In genomic region chr2:62140785-62141740, GRCh38 we compare ENCODE assay signal across 11 cellular contexts. TPM values are rescaled to one million over a fixed set of nuclear protein-coding genes. Genes with fewer than 3 reads are reported as not detected.
A peak's percentile ranks its signal among the peaks of the same experiment; 100 is the strongest.
DNase-seq lines count a peak whose midpoint lies in the region; ATAC-seq and TF ChIP-seq lines count a peak whose summit lies in the region.
"Had no signal": no experiment of that assay in that cellular context is flagged by ENCODE, and none has a peak within 500 bp of the region (broad histone marks: within the 10 kb centered on the region; RNA-seq: fewer than 3 reads in every experiment).

No MANE protein-coding gene starts in this region.

- H3K4me1 Mint-ChIP-seq in stimulated activated naive B cell treated with anti-CD40 and anti-IgM and Interleukin-4, amounts not matched to agents 10 μg/mL and 1 μg/mL and 100 μg/mL, for 72 hours: peaks cover 20 to 32% of the 10 kb centered on the region in 2 donors

- H3K27ac Mint-ChIP-seq in stimulated activated naive B cell treated with anti-CD40 and anti-IgM and Interleukin-4, amounts not matched to agents 10 μg/mL and 1 μg/mL and 100 μg/mL, for 72 hours: peak overlapping the region; percentile 75

- no peaks in the 10 kb centered on the region for H3K27me3 Mint-ChIP-seq in stimulated activated naive B cell treated with anti-CD40 and anti-IgM and Interleukin-4, amounts not matched to agents 10 μg/mL and 1 μg/mL and 100 μg/mL, for 72 hours

- peak in 1 of 8 donors; percentile 31 for ATAC-seq in heart right ventricle
- ATAC-seq in HG02623 (IDR thresholded peaks at IDR 0.05; ENCODE audit: unreplicated experiment): peak; percentile 73
- ATAC-seq in stimulated activated naive B cell treated with anti-CD40 and anti-IgM and Interleukin-4, amounts not matched to agents 10 μg/mL and 1 μg/mL and 100 μg/mL, for 72 hours (replicated peaks): peak; percentile 58 to 60
- no peak for ATAC-seq in lower lobe of right lung
- ATAC-seq: right lobe of liver had no signal

- H3K4me3 ChIP-seq in heart right ventricle: no peak overlapping the region
- H3K4me3 ChIP-seq in right atrium auricular region: no peak overlapping the region
- no peak overlapping the region for H3K4me3 ChIP-seq in Jurkat, Clone E6-1 (ENCODE audit: low read length)
- H3K4me3 ChIP-seq in lower lobe of right lung: no peak overlapping the region
- no peak overlapping the region for H3K4me3 ChIP-seq in testis
- H3K4me3 ChIP-seq: right lobe of liver had no signal

- H3K4me1 ChIP-seq in heart right ventricle: peaks cover 0 to 38% (median 12%) of the 10 kb centered on the region in 9 donors
- peaks cover 0 to 21% of the 10 kb centered on the region in 2 donors for H3K4me1 ChIP-seq in right atrium auricular region
- no peaks in the 10 kb centered on the region for H3K4me1 ChIP-seq in lower lobe of right lung
- H3K4me1 ChIP-seq in testis: no peaks in the 10 kb centered on the region
- H3K4me1 ChIP-seq: right lobe of liver had no signal

- H3K36me3 ChIP-seq in heart right ventricle: peaks cover 0 to 8% (median 0%) of the 10 kb centered on the region in 9 donors
- no peaks in the 10 kb centered on the region for H3K36me3 ChIP-seq in right atrium auricular region
- H3K36me3 ChIP-seq in lower lobe of right lung: peaks cover 2% of the 10 kb centered on the region
- no peaks in the 10 kb centered on the region for H3K36me3 ChIP-seq in testis (ENCODE audit: low read depth, missing control alignments)

- no peaks in the 10 kb centered on the region for H3K9me3 ChIP-seq in heart right ventricle
- H3K9me3 ChIP-seq in right atrium auricular region: no peaks in the 10 kb centered on the region
- no peaks in the 10 kb centered on the region for H3K9me3 ChIP-seq in lower lobe of right lung
- H3K9me3 ChIP-seq in testis: no peaks in the 10 kb centered on the region
- H3K9me3 ChIP-seq: right lobe of liver had no signal

- TF ChIP-seq POLR2A in testis (IDR thresholded peaks at IDR 0.05): no peak

- H3K9me3 Mint-ChIP-seq in stimulated activated naive B cell treated with anti-CD40 and anti-IgM and Interleukin-4, amounts not matched to agents 10 μg/mL and 1 μg/mL and 100 μg/mL, for 72 hours: no peaks in the 10 kb centered on the region

- no peaks in the 10 kb centered on the region for H3K27me3 ChIP-seq in heart right ventricle
- H3K27me3 ChIP-seq in right atrium auricular region: no peaks in the 10 kb centered on the region
- H3K27me3 ChIP-seq in lower lobe of right lung (ENCODE audit: low read depth): no peaks in the 10 kb centered on the region
- H3K27me3 ChIP-seq in testis: no peaks in the 10 kb centered on the region
- H3K27me3 ChIP-seq: right lobe of liver had no signal

- intact Hi-C loops in heart right ventricle (cut with DNase I) (no loop called here), lower lobe of right lung (cut with DNase I) (no loop called here), testis (cut with DNase I; ENCODE audit: low total_unique reads) (no loop called here)

- H3K27ac ChIP-seq in heart right ventricle (peak overlapping the region in 7 of 10 donors; percentile 23 to 61 (median 34)), right atrium auricular region (no peak overlapping the region), lower lobe of right lung (no peak overlapping the region), testis (no peak overlapping the region)
- H3K27ac ChIP-seq: right lobe of liver had no signal

- no peak overlapping the region for H3K4me3 Mint-ChIP-seq in stimulated activated naive B cell treated with anti-CD40 and anti-IgM and Interleukin-4, amounts not matched to agents 10 μg/mL and 1 μg/mL and 100 μg/mL, for 72 hours

- peaks cover 11% of the 10 kb centered on the region in 2 donors for H3K36me3 Mint-ChIP-seq in stimulated activated naive B cell treated with anti-CD40 and anti-IgM and Interleukin-4, amounts not matched to agents 10 μg/mL and 1 μg/mL and 100 μg/mL, for 72 hours

- DNase-seq in heart right ventricle: no peak
- no peak for DNase-seq in right atrium auricular region (ENCODE audit: low spot score)
- DNase-seq in Jurkat, Clone E6-1 (ENCODE audit: low read depth, low spot score): peak; percentile 39
- DNase-seq in stimulated activated naive B cell treated with anti-CD40 and anti-IgM and Interleukin-4, amounts not matched to agents 10 μg/mL and 1 μg/mL and 100 μg/mL, for 72 hours: no peak
- DNase-seq in HuH-7.5 (ENCODE audit: low spot score): no peak
- no peak for DNase-seq in lower lobe of right lung
- no peak for DNase-seq in testis
- DNase-seq: activated CD4-positive, CD25-positive, alpha-beta regulatory T cell; mesenchymal stem cell; right lobe of liver had no signal

- TF ChIP-seq CTCF in heart right ventricle (IDR thresholded peaks at IDR 0.05) (no peak), right atrium auricular region (IDR thresholded peaks at IDR 0.05) (no peak), lower lobe of right lung (IDR thresholded peaks at IDR 0.05) (no peak), testis (IDR thresholded peaks at IDR 0.05) (no peak)

- 68 to 73% methylated on average over 4 of the region's 4 CpGs for WGBS in heart right ventricle, 2 donors
- WGBS in testis, 2 donors: 79 to 86% methylated on average over 4 of the region's 4 CpGs

RNA-seq across cellular contexts. Expression of gene B3GNT2, which starts 54.9 kb away (rescaled TPM):
- 10 to 100 TPM; 11.8 to 33.5 (median 18.1) TPM for total RNA-seq in heart right ventricle
- polyA plus RNA-seq in heart right ventricle: 10 to 100 TPM; 10.4 to 10.8 TPM
- total RNA-seq in right atrium auricular region: 10 to 100 TPM; 17.7 to 31.1 TPM
- polyA plus RNA-seq in Jurkat, Clone E6-1 (2012; ENCODE audit: insufficient read depth, insufficient read length): 13.6 TPM
- 38.0 TPM for total RNA-seq in lower lobe of right lung
- total RNA-seq in testis: 10 to 100 TPM; 20.9 TPM
- 19.7 TPM for polyA plus RNA-seq in testis (ENCODE audit: insufficient read depth, low read depth, low replicate concordance)

Comparison
In these comparisons a context has a peak if more than half of its experiments do, and no peak if none do; other contexts are left out.
1. H3K27ac ChIP-seq: peak in heart right ventricle (7 of 10); none in right atrium auricular region (0 of 2), lower lobe of right lung (single experiment) and testis (0 of 2).
2. ATAC-seq: peak in HG02623 (single experiment) and stimulated activated naive B cell treated with anti-CD40 and anti-IgM and Interleukin-4, amounts not matched to agents 10 μg/mL and 1 μg/mL and 100 μg/mL, for 72 hours (2 of 2); none in lower lobe of right lung (0 of 2).